Comparison of ENCODE assay signal across 28 cellular contexts in the genomic region with DNA sequence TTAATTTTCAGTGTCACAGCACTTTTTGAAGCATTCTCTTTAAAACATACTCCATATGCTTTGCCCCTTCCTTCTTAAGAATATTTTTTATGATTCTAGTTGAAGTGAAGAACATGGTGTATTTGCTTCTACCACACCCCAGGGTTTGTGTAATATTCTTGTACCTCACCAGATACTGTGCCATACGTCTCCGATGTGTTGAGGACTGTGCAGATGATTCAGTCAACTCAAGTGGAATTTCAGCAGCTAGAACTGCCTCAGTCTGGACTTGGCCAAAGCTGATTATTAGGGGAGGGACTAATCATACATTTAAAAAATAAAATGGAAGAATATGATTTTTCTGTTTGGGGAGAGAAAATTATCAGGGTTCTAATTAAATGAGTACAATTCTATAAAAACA.
"Had no signal": no experiment of that assay in that cellular context is flagged by ENCODE, and none has a peak within 500 bp of the region (broad histone marks: within the 10 kb centered on the region; RNA-seq: fewer than 3 reads in every experiment).

No MANE protein-coding gene starts in this region.

- DNase-seq: activated CD4-positive, alpha-beta memory T cell treated with anti-CD3 and anti-CD28 coated beads, Interleukin-2, amount 10 ng/mL, durations not matched to agents 7 days and 5 days; activated CD4-positive, alpha-beta T cell treated with anti-CD3 and anti-CD28 coated beads for 36 hours; activated CD4-positive, alpha-beta T cell treated with anti-CD3 and anti-CD28 coated beads, Interleukin-2, amount 10 ng/mL, durations not matched to agents 24 days and 14 days; activated CD4-positive, alpha-beta T cell treated with anti-CD3 and anti-CD28 coated beads, Interleukin-2, amount 50 U/mL, for 4 hours; activated CD4-positive, CD25-positive, alpha-beta regulatory T cell; activated CD4-positive, CD25-positive, alpha-beta regulatory T cell treated with anti-CD3 and anti-CD28 coated beads, Interleukin-2, amount 50 U/mL, for 72 hours; activated CD8-positive, alpha-beta memory T cell treated with anti-CD3 and anti-CD28 coated beads, Interleukin-2, amount 50 U/mL, for 48 hours; activated gamma-delta T cell; activated naive CD4-positive, alpha-beta T cell; activated naive CD4-positive, alpha-beta T cell treated with anti-CD3 and anti-CD28 coated beads, Interleukin-2, amount 10 ng/mL, durations not matched to agents 7 days and 5 days; activated naive CD8-positive, alpha-beta T cell treated with anti-CD3 and anti-CD28 coated beads, Interleukin-2, amount 10 ng/mL, durations not matched to agents 7 days and 5 days; activated T-cell treated with anti-CD3 and anti-CD28 coated beads for 4 hours; activated T-cell treated with anti-CD3 and anti-CD28 coated beads, Interleukin-2, amount 50 U/mL, for 24 hours; activated T-cell treated with anti-CD3 and anti-CD28 coated beads, Interleukin-2, amount 50 U/mL, for 72 hours; dorsolateral prefrontal cortex; effector memory CD4-positive, alpha-beta T cell; endodermal cell; foreskin fibroblast; T-helper 2 cell had no signal

- H3K27ac ChIP-seq: ascending aorta, breast epithelium, cardiac muscle cell, coronary artery, dorsolateral prefrontal cortex had no signal

- H3K27me3 ChIP-seq: ascending aorta, breast epithelium, cardiac muscle cell had no signal

- H3K36me3 ChIP-seq: ascending aorta, breast epithelium had no signal

- H3K27me3 Mint-ChIP-seq: activated CD4-positive, alpha-beta T cell treated with anti-CD3 and anti-CD28 coated beads, Interleukin-2, amount 10 ng/mL, durations not matched to agents 24 days and 14 days; activated naive CD4-positive, alpha-beta T cell treated with anti-CD3 and anti-CD28 coated beads, Interleukin-2, amount 10 ng/mL, durations not matched to agents 7 days and 5 days; activated T-cell treated with anti-CD3 and anti-CD28 coated beads, Interleukin-2, amount 50 U/mL, for 24 hours; brain; dendritic cell treated with granulocyte-macrophage colony-stimulating factor and Interleukin-4, amounts not matched to agents 40 ng/mL and 50 ng/mL, for 4 days had no signal

- H3K4me1 ChIP-seq: breast epithelium had no signal

- H3K9me3 Mint-ChIP-seq: activated CD4-positive, alpha-beta memory T cell treated with anti-CD3 and anti-CD28 coated beads, Interleukin-2, amount 10 ng/mL, durations not matched to agents 7 days and 5 days; activated CD4-positive, alpha-beta T cell treated with anti-CD3 and anti-CD28 coated beads, Interleukin-2, amount 10 ng/mL, durations not matched to agents 24 days and 14 days; activated naive CD4-positive, alpha-beta T cell treated with anti-CD3 and anti-CD28 coated beads, Interleukin-2, amount 10 ng/mL, durations not matched to agents 7 days and 5 days; activated naive CD4-positive, alpha-beta T cell treated with anti-CD3 and anti-CD28 coated beads, Interleukin-2, amount 50 U/mL, for 72 hours; activated naive CD8-positive, alpha-beta T cell treated with anti-CD3 and anti-CD28 coated beads, Interleukin-2, amount 10 ng/mL, durations not matched to agents 7 days and 5 days; activated T-cell treated with anti-CD3 and anti-CD28 coated beads, Interleukin-2, amount 50 U/mL, for 24 hours; activated T-cell treated with anti-CD3 and anti-CD28 coated beads, Interleukin-2, amount 50 U/mL, for 72 hours; brain; central memory CD8-positive, alpha-beta T cell; dendritic cell treated with granulocyte-macrophage colony-stimulating factor and Interleukin-4, amounts not matched to agents 40 ng/mL and 50 ng/mL, for 4 days; endodermal cell had no signal

- H3K36me3 Mint-ChIP-seq: activated naive CD4-positive, alpha-beta T cell treated with anti-CD3 and anti-CD28 coated beads, Interleukin-2, amount 10 ng/mL, durations not matched to agents 7 days and 5 days; activated naive CD4-positive, alpha-beta T cell treated with anti-CD3 and anti-CD28 coated beads, Interleukin-2, amount 50 U/mL, for 72 hours had no signal

- H3K4me3 ChIP-seq: ascending aorta, breast epithelium, cardiac muscle cell, coronary artery, dorsolateral prefrontal cortex had no signal

- H3K27ac Mint-ChIP-seq: activated CD4-positive, alpha-beta memory T cell treated with anti-CD3 and anti-CD28 coated beads, Interleukin-2, amount 10 ng/mL, durations not matched to agents 7 days and 5 days; activated CD4-positive, alpha-beta T cell treated with anti-CD3 and anti-CD28 coated beads for 36 hours; activated CD4-positive, alpha-beta T cell treated with anti-CD3 and anti-CD28 coated beads, Interleukin-2, amount 10 ng/mL, durations not matched to agents 24 days and 14 days; activated naive CD4-positive, alpha-beta T cell treated with anti-CD3 and anti-CD28 coated beads, Interleukin-2, amount 10 ng/mL, durations not matched to agents 7 days and 5 days; activated naive CD4-positive, alpha-beta T cell treated with anti-CD3 and anti-CD28 coated beads, Interleukin-2, amount 50 U/mL, for 72 hours; activated naive CD8-positive, alpha-beta T cell treated with anti-CD3 and anti-CD28 coated beads, Interleukin-2, amount 10 ng/mL, durations not matched to agents 7 days and 5 days; activated T-cell treated with anti-CD3 and anti-CD28 coated beads, Interleukin-2, amount 50 U/mL, for 24 hours; activated T-cell treated with anti-CD3 and anti-CD28 coated beads, Interleukin-2, amount 50 U/mL, for 72 hours; brain; dendritic cell treated with granulocyte-macrophage colony-stimulating factor and Interleukin-4, amounts not matched to agents 40 ng/mL and 50 ng/mL, for 4 days; endodermal cell had no signal

- ATAC-seq: activated CD4-positive, alpha-beta T cell treated with anti-CD3 and anti-CD28 coated beads for 36 hours; activated naive CD4-positive, alpha-beta T cell treated with anti-CD3 and anti-CD28 coated beads, Interleukin-2, amount 50 U/mL, for 72 hours; activated T-cell treated with anti-CD3 and anti-CD28 coated beads, Interleukin-2, amount 50 U/mL, for 72 hours; esophagus mucosa had no signal

- H3K4me1 Mint-ChIP-seq: activated CD4-positive, alpha-beta memory T cell treated with anti-CD3 and anti-CD28 coated beads, Interleukin-2, amount 10 ng/mL, durations not matched to agents 7 days and 5 days; activated CD4-positive, alpha-beta T cell treated with anti-CD3 and anti-CD28 coated beads for 36 hours; activated CD4-positive, alpha-beta T cell treated with anti-CD3 and anti-CD28 coated beads, Interleukin-2, amount 10 ng/mL, durations not matched to agents 24 days and 14 days; activated naive CD4-positive, alpha-beta T cell treated with anti-CD3 and anti-CD28 coated beads, Interleukin-2, amount 10 ng/mL, durations not matched to agents 7 days and 5 days; brain; endodermal cell had no signal

- H3K4me3 Mint-ChIP-seq: activated CD4-positive, alpha-beta memory T cell treated with anti-CD3 and anti-CD28 coated beads, Interleukin-2, amount 10 ng/mL, durations not matched to agents 7 days and 5 days; activated CD4-positive, alpha-beta T cell treated with anti-CD3 and anti-CD28 coated beads for 36 hours; activated CD4-positive, alpha-beta T cell treated with anti-CD3 and anti-CD28 coated beads, Interleukin-2, amount 10 ng/mL, durations not matched to agents 24 days and 14 days; activated naive CD4-positive, alpha-beta T cell treated with anti-CD3 and anti-CD28 coated beads, Interleukin-2, amount 10 ng/mL, durations not matched to agents 7 days and 5 days; activated naive CD8-positive, alpha-beta T cell treated with anti-CD3 and anti-CD28 coated beads, Interleukin-2, amount 10 ng/mL, durations not matched to agents 7 days and 5 days; activated T-cell treated with anti-CD3 and anti-CD28 coated beads, Interleukin-2, amount 50 U/mL, for 24 hours; activated T-cell treated with anti-CD3 and anti-CD28 coated beads, Interleukin-2, amount 50 U/mL, for 72 hours; brain; central memory CD8-positive, alpha-beta T cell; dendritic cell treated with granulocyte-macrophage colony-stimulating factor and Interleukin-4, amounts not matched to agents 40 ng/mL and 50 ng/mL, for 4 days; endodermal cell had no signal

- H3K9me3 ChIP-seq: ascending aorta, breast epithelium had no signal
